In genomic region chr1:239819075-239819474, GRCh38 we compare ENCODE assay signal across 2 cellular contexts.
TF ChIP-seq lines count a peak whose summit lies in the region.

No MANE protein-coding gene starts in this region.

TF ChIP-seq in A549, 52 proteins besides CTCF, POLR2A, EP300 and RAD21 (continued from another document):
- TF ChIP-seq, protein P1, sequence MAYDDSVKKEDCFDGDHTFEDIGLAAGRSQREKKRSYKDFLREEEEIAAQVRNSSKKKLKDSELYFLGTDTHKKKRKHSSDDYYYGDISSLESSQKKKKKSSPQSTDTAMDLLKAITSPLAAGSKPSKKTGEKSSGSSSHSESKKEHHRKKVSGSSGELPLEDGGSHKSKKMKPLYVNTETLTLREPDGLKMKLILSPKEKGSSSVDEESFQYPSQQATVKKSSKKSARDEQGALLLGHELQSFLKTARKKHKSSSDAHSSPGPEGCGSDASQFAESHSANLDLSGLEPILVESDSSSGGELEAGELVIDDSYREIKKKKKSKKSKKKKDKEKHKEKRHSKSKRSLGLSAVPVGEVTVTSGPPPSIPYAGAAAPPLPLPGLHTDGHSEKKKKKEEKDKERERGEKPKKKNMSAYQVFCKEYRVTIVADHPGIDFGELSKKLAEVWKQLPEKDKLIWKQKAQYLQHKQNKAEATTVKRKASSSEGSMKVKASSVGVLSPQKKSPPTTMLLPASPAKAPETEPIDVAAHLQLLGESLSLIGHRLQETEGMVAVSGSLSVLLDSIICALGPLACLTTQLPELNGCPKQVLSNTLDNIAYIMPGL (CRISPR knock-in tag; IDR thresholded peaks at IDR 0.05; ENCODE audit: borderline replicate concordance), result no peak
- no peak for TF ChIP-seq ZFP36 (IDR thresholded peaks at IDR 0.05; ENCODE audit: borderline replicate concordance, partially characterized antibody)
- no peak for TF ChIP-seq CEBPB (IDR thresholded peaks at IDR 0.05)
- no peak for TF ChIP-seq BHLHE40 (IDR thresholded peaks at IDR 0.05; ENCODE audit: low read depth, low read length)
- no peak for TF ChIP-seq HEYL (CRISPR knock-in tag; IDR thresholded peaks at IDR 0.05)
- no peak for TF ChIP-seq REST (IDR thresholded peaks at IDR 0.05)
- TF ChIP-seq MAX (IDR thresholded peaks at IDR 0.05), result no peak
- no peak for TF ChIP-seq HOXA7 (CRISPR knock-in tag; IDR thresholded peaks at IDR 0.05)
- no peak for TF ChIP-seq ZC3H11A (IDR thresholded peaks at IDR 0.05)
TF ChIP-seq in A549: peak in this region for 0.

TF ChIP-seq in HepG2, 621 proteins besides CTCF, POLR2A, EP300 and RAD21 (continued from another document):
- TF ChIP-seq ARID5B (CRISPR knock-in tag; IDR thresholded peaks at IDR 0.05) (no peak), HNF4G (IDR thresholded peaks at IDR 0.05; ENCODE audit: borderline replicate concordance, low read depth, low read length) (no peak), HNF4G (CRISPR knock-in tag; IDR thresholded peaks at IDR 0.05; ENCODE audit: borderline replicate concordance, low read depth) (no peak), MAFF (IDR thresholded peaks at IDR 0.05; ENCODE audit: low read depth, low read length) (no peak), NR2C2 (CRISPR knock-in tag; IDR thresholded peaks at IDR 0.05; ENCODE audit: borderline replicate concordance) (no peak), SSRP1 (CRISPR knock-in tag; IDR thresholded peaks at IDR 0.05) (no peak), SIX1 (CRISPR knock-in tag; IDR thresholded peaks at IDR 0.05; ENCODE audit: borderline replicate concordance) (no peak), NFIC (IDR thresholded peaks at IDR 0.05; ENCODE audit: low read length) (no peak), ZNF44 (CRISPR knock-in tag; IDR thresholded peaks at IDR 0.05) (no peak), IRX3 (CRISPR knock-in tag; IDR thresholded peaks at IDR 0.05; ENCODE audit: borderline replicate concordance, low read depth) (no peak)
- TF ChIP-seq, protein P2, sequence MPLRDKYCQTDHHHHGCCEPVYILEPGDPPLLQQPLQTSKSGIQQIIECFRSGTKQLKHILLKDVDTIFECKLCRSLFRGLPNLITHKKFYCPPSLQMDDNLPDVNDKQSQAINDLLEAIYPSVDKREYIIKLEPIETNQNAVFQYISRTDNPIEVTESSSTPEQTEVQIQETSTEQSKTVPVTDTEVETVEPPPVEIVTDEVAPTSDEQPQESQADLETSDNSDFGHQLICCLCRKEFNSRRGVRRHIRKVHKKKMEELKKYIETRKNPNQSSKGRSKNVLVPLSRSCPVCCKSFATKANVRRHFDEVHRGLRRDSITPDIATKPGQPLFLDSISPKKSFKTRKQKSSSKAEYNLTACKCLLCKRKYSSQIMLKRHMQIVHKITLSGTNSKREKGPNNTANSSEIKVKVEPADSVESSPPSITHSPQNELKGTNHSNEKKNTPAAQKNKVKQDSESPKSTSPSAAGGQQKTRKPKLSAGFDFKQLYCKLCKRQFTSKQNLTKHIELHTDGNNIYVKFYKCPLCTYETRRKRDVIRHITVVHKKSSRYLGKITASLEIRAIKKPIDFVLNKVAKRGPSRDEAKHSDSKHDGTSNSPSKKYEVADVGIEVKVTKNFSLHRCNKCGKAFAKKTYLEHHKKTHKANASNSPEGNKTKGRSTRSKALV (CRISPR knock-in tag; IDR thresholded peaks at IDR 0.05), result no peak
